Comparison of ENCODE assay signal across 10 cellular contexts in the genomic region with DNA sequence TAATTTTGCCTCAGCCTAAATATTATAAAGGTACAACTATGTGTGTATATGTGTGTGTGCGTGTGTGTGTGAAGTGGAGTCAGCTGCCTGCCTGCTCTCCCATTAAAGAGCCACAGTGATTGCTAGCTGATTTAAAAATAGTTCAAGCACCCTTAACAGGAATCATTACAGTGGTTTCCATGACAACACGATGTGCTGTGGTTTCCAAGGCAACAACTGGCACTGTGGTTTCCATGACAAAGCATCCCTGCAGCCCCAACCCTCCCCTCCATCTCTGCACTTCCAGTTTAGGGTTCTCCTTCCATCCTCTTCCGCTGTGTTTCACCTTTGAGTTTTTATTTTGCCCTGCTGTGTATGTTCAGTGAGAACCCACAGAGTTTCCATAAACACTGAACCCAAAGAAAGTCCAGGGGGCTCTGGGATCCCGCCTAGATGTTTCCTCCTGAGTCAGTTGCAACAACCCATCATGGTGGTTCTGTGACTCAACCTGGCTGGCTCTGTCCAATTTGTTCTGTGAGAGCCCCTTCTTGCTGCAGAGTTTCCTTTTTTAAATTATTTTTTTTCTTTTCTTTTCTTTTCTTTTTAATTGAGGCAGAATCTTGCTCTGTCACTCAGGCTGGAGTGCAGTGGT. TPM values are rescaled to one million over a fixed set of nuclear protein-coding genes. Genes with fewer than 3 reads are reported as not detected.
DNase-seq lines count a peak whose midpoint lies in the region; ATAC-seq and TF ChIP-seq lines count a peak whose summit lies in the region.
"Had no signal": no experiment of that assay in that cellular context is flagged by ENCODE, and none has a peak within 500 bp of the region (broad histone marks: within the 10 kb centered on the region; RNA-seq: fewer than 3 reads in every experiment).

No MANE protein-coding gene starts in this region.

- peak overlapping the region; percentile 67 for H3K27ac Mint-ChIP-seq in stimulated activated naive CD8-positive, alpha-beta T cell treated with anti-CD3 and anti-CD28 coated beads, Interleukin-15, Interleukin-2, amounts not matched to agents 100 ng/mL and 50 ng/mL, for 24 hours

- H3K4me3 ChIP-seq in dorsolateral prefrontal cortex (no peak overlapping the region), testis (no peak overlapping the region)

- H3K4me1 Mint-ChIP-seq in activated T-cell treated with anti-CD3 and anti-CD28 coated beads, Interleukin-2, amount 50 U/mL, for 4 hours (ENCODE audit: low read depth): peaks cover 6% of the 10 kb centered on the region
- peaks cover 7% of the 10 kb centered on the region for H3K4me1 Mint-ChIP-seq in stimulated activated naive CD8-positive, alpha-beta T cell treated with anti-CD3 and anti-CD28 coated beads, Interleukin-15, Interleukin-2, amounts not matched to agents 100 ng/mL and 50 ng/mL, for 24 hours (ENCODE audit: low read depth)

- 49 to 63% methylated on average over 4 of the region's 4 CpGs for WGBS in testis, 2 donors

- TF ChIP-seq CTCF in dorsolateral prefrontal cortex (IDR thresholded peaks at IDR 0.05 in 54 of 56, conservative IDR thresholded peaks at IDR 0.05 in 2 of 56; ENCODE audit: low read depth in 1 of 56, partially characterized antibody in 56 of 56) (no peak), testis (IDR thresholded peaks at IDR 0.05) (no peak), GM10248 (IDR thresholded peaks at IDR 0.05; ENCODE audit: control extremely low read depth, extremely low read depth, low read depth, missing control alignments) (no peak)

- POLR2A ChIA-PET in GM10248 (lab: Yijun Ruan, JAX): no interaction called here

- no peaks in the 10 kb centered on the region for H3K36me3 Mint-ChIP-seq in activated T-cell treated with anti-CD3 and anti-CD28 coated beads, Interleukin-2, amount 50 U/mL, for 4 hours (ENCODE audit: insufficient read depth)
- peaks cover under 1% of the 10 kb centered on the region for H3K36me3 Mint-ChIP-seq in stimulated activated naive CD8-positive, alpha-beta T cell treated with anti-CD3 and anti-CD28 coated beads, Interleukin-15, Interleukin-2, amounts not matched to agents 100 ng/mL and 50 ng/mL, for 24 hours (ENCODE audit: low read depth)

- H3K27me3 ChIP-seq in dorsolateral prefrontal cortex: no peaks in the 10 kb centered on the region
- no peaks in the 10 kb centered on the region for H3K27me3 ChIP-seq in testis

- no peaks in the 10 kb centered on the region for H3K9me3 ChIP-seq in testis

- CTCF ChIA-PET in GM10248 (lab: Yijun Ruan, JAX): interaction anchor here (2.5 kb wide), 1 partner anchor 10 kb away, joined by 11 read pairs; no protein-coding TSS in a partner anchor

- ATAC-seq in activated T-cell treated with anti-CD3 and anti-CD28 coated beads, Interleukin-2, amount 50 U/mL, for 4 hours: peak; percentile 57 to 61
- ATAC-seq in GM18907 (IDR thresholded peaks at IDR 0.05; ENCODE audit: unreplicated experiment): no peak
- ATAC-seq: HCT116 had no signal

- peaks cover 55% of the 10 kb centered on the region for H3K27me3 Mint-ChIP-seq in activated T-cell treated with anti-CD3 and anti-CD28 coated beads, Interleukin-2, amount 50 U/mL, for 4 hours (ENCODE audit: low read depth)
- H3K27me3 Mint-ChIP-seq in stimulated activated naive CD8-positive, alpha-beta T cell treated with anti-CD3 and anti-CD28 coated beads, Interleukin-15, Interleukin-2, amounts not matched to agents 100 ng/mL and 50 ng/mL, for 24 hours: peaks cover 47% of the 10 kb centered on the region

- H3K36me3 ChIP-seq in testis (ENCODE audit: low read depth, missing control alignments): no peaks in the 10 kb centered on the region

- no peak overlapping the region for H3K4me3 Mint-ChIP-seq in activated T-cell treated with anti-CD3 and anti-CD28 coated beads, Interleukin-2, amount 50 U/mL, for 4 hours
- H3K4me3 Mint-ChIP-seq in stimulated activated naive CD8-positive, alpha-beta T cell treated with anti-CD3 and anti-CD28 coated beads, Interleukin-15, Interleukin-2, amounts not matched to agents 100 ng/mL and 50 ng/mL, for 24 hours: peak overlapping the region; percentile 13

- H3K27ac ChIP-seq in dorsolateral prefrontal cortex (peak overlapping the region in 52 of 59 donors; percentile 1 to 87 (median 72)), testis (no peak overlapping the region)

- no peak for DNase-seq in activated T-cell treated with anti-CD3 and anti-CD28 coated beads, Interleukin-2, amount 50 U/mL, for 4 hours
- DNase-seq in activated T-cell treated with anti-CD3 and anti-CD28 coated beads for 4 hours (no peak), NCI-H69 (lab: John Stamatoyannopoulos, UW) (peak; percentile 15), dorsolateral prefrontal cortex (peak in 8 of 10 donors; percentile 53 to 84 (median 65)), testis (no peak), GM10248 (ENCODE audit: extremely low spot score) (no peak)
- DNase-seq: stimulated activated CD8-positive, alpha-beta memory T cell treated with anti-CD3 and anti-CD28 coated beads, Interleukin-4, amount 100 ng/mL, for 48 hours had no signal

- H3K9me3 Mint-ChIP-seq in activated T-cell treated with anti-CD3 and anti-CD28 coated beads, Interleukin-2, amount 50 U/mL, for 4 hours: no peaks in the 10 kb centered on the region
- no peaks in the 10 kb centered on the region for H3K9me3 Mint-ChIP-seq in stimulated activated naive CD8-positive, alpha-beta T cell treated with anti-CD3 and anti-CD28 coated beads, Interleukin-15, Interleukin-2, amounts not matched to agents 100 ng/mL and 50 ng/mL, for 24 hours

- TF ChIP-seq POLR2A in testis (IDR thresholded peaks at IDR 0.05): no peak

- H3K4me1 ChIP-seq in testis: peaks cover 7% of the 10 kb centered on the region

- intact Hi-C loops in dorsolateral prefrontal cortex (cut with DNase I) (no loop called here), testis (cut with DNase I; ENCODE audit: low total_unique reads) (no loop called here)

RNA-seq across cellular contexts. Expression of a gene that starts 7.1 kb away (rescaled TPM):
- under 1 TPM in 1 of 3 donors, not detected in 2; 0.41 TPM for total RNA-seq in activated T-cell treated with anti-CD3 and anti-CD28 coated beads, Interleukin-2, amount 50 U/mL, for 4 hours
- total RNA-seq in dorsolateral prefrontal cortex: 100 to 1,000 TPM in 105 of 120 experiments, 10 to 100 TPM in 15; 46.6 to 225 (median 143) TPM
- 10 to 100 TPM; 34.9 to 44.3 TPM for total RNA-seq in testis
- polyA plus RNA-seq in testis (ENCODE audit: insufficient read depth, low read depth, low replicate concordance): 48.1 TPM

RNA-seq across cellular contexts. Expression of a gene that starts 17.2 kb away (rescaled TPM):
- under 1 TPM; 0.05 to 0.11 (median 0.08) TPM for total RNA-seq in activated T-cell treated with anti-CD3 and anti-CD28 coated beads, Interleukin-2, amount 50 U/mL, for 4 hours
- total RNA-seq in dorsolateral prefrontal cortex (100 to 1,000 TPM in 56 of 120 experiments, 10 to 100 TPM in 64; 41.7 to 149 (median 97.4) TPM), testis (1 to 10 TPM; 3.1 TPM)
- 1.6 TPM for polyA plus RNA-seq in testis (ENCODE audit: insufficient read depth, low read depth, low replicate concordance)

RNA-seq across cellular contexts. Expression of a gene that starts 49.7 kb away (rescaled TPM):
- total RNA-seq in activated T-cell treated with anti-CD3 and anti-CD28 coated beads, Interleukin-2, amount 50 U/mL, for 4 hours: not detected
- total RNA-seq in dorsolateral prefrontal cortex (10 to 100 TPM; 13.9 to 66.1 (median 39.2) TPM), testis (1 to 10 TPM; 1.4 to 1.9 TPM)
- 1.2 TPM for polyA plus RNA-seq in testis (ENCODE audit: insufficient read depth, low read depth, low replicate concordance)

Comparison
In these comparisons a context has a peak if more than half of its experiments do, and no peak if none do; other contexts are left out.
1. DNase-seq: peak in NCI-H69 (single experiment) and dorsolateral prefrontal cortex (8 of 10); none in activated T-cell treated with anti-CD3 and anti-CD28 coated beads, Interleukin-2, amount 50 U/mL, for 4 hours (single experiment), activated T-cell treated with anti-CD3 and anti-CD28 coated beads for 4 hours (single experiment), testis (single experiment) and GM10248 (single experiment).
2. H3K27ac ChIP-seq: peak in dorsolateral prefrontal cortex (52 of 59); none in testis (0 of 2).
3. RNA of a gene that starts 7.1 kb away (total RNA-seq): 46.6 to 225 TPM in dorsolateral prefrontal cortex and 34.9 to 44.3 TPM in testis; 0.41 TPM in activated T-cell treated with anti-CD3 and anti-CD28 coated beads, Interleukin-2, amount 50 U/mL, for 4 hours; every median in the first group is over 10 times any median in the second.
4. RNA of a gene that starts 17.2 kb away (total RNA-seq): 41.7 to 149 TPM in dorsolateral prefrontal cortex; 3.1 TPM in testis and 0.05 to 0.11 TPM in activated T-cell treated with anti-CD3 and anti-CD28 coated beads, Interleukin-2, amount 50 U/mL, for 4 hours; every median in the first group is over 10 times any median in the second.
5. RNA of a gene that starts 49.7 kb away (total RNA-seq): 13.9 to 66.1 TPM in dorsolateral prefrontal cortex; 1.4 to 1.9 TPM in testis and not detected in activated T-cell treated with anti-CD3 and anti-CD28 coated beads, Interleukin-2, amount 50 U/mL, for 4 hours; every median in the first group is over 4 times any median in the second.